ENCODE assay signal across 1 cellular context in genomic region chr4:75940692-75941253, GRCh38.
TF ChIP-seq lines count a peak whose summit lies in the region.

TSS of gene NAAA (minus strand) at chr4:75941013. CDS start at chr4:75940949, 64 bp downstream.

TF ChIP-seq in K562, 482 proteins besides CTCF, POLR2A, EP300 and RAD21 (continued from another document and continues in another):
- TF ChIP-seq MGA (IDR thresholded peaks at IDR 0.05) (no peak), MEIS2 (IDR thresholded peaks at IDR 0.05; ENCODE audit: partially characterized antibody) (no peak), KDM2B (CRISPR knock-in tag; IDR thresholded peaks at IDR 0.05) (peak; percentile 39; the same call in 1 of the 2 replicates), FOS (IDR thresholded peaks at IDR 0.05; ENCODE audit: extremely low read depth, insufficient read length) (no peak), KLF1 (tag; IDR thresholded peaks at IDR 0.05) (no peak), ZNF507 (tag; conservative IDR thresholded peaks at IDR 0.05) (no peak), REST (CRISPR knock-in tag; IDR thresholded peaks at IDR 0.05; ENCODE audit: low read depth) (no peak), THAP7 (CRISPR knock-in tag; IDR thresholded peaks at IDR 0.05) (no peak), GTF3C2 (IDR thresholded peaks at IDR 0.05; ENCODE audit: borderline replicate concordance, extremely low read depth, insufficient read length) (no peak), MED1 (CRISPR knock-in tag; IDR thresholded peaks at IDR 0.05; ENCODE audit: borderline replicate concordance) (no peak), ZNF140 (CRISPR knock-in tag; IDR thresholded peaks at IDR 0.05) (no peak), MBD2 (IDR thresholded peaks at IDR 0.05; ENCODE audit: borderline replicate concordance, low read depth) (no peak), ZBTB17 (CRISPR knock-in tag; IDR thresholded peaks at IDR 0.05) (no peak), ZNF436 (CRISPR knock-in tag; IDR thresholded peaks at IDR 0.05) (no peak), RREB1 (CRISPR knock-in tag; IDR thresholded peaks at IDR 0.05) (no peak), RHOXF2B (CRISPR knock-in tag; conservative IDR thresholded peaks at IDR 0.05) (no peak), TRIM25 (IDR thresholded peaks at IDR 0.05; ENCODE audit: borderline replicate concordance) (no peak), ZNF347 (CRISPR knock-in tag; IDR thresholded peaks at IDR 0.05; ENCODE audit: low read depth) (no peak), ZNF668 (CRISPR knock-in tag; IDR thresholded peaks at IDR 0.05) (no peak)
